In the genomic region with DNA sequence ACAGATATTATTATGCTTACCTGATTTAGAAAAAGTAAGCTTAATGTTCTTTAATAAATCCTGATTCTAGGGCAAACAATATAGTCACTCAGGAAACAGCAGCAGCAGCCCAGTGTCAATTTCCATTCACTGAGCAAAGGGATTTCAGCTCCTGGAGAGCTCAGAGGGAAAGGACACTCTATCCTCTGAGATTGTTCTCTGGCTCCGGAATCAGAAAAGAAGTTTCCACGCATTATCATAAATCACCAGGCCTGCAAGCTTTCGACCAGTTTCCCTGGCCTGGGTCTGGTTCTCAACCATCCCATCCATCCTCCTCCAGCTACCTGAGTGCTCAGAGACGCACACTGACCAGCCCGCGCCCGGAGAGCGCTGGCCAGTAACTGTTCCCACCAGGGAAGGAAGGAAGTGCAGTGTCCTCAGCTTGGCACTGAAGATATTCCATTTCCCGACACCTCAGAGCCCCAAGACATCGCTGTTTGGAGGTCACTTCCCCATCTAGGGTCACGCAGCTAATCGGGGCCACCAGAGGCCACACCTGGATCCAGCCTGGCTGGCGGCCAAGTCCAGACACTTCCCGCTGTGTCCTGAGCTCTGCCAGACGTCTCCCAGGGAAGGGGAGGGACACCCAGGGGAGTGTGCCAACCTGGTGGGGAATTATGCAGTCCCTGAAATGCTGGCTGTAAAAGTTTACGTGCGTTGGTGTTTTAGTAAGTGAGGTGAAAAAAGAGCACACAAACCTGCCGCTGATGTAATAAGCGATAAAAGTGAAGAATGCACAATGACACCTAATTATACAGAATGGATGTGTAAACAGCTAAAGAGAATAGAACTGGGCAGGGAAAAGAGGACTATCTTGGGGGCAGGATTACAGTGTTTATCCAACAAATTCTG, we compare ENCODE assay signal across 11 cellular contexts. TPM values are rescaled to one million over a fixed set of nuclear protein-coding genes. Genes with fewer than 3 reads are reported as not detected.
A peak's percentile ranks its signal among the peaks of the same experiment; 100 is the strongest.
DNase-seq lines count a peak whose midpoint lies in the region; ATAC-seq and TF ChIP-seq lines count a peak whose summit lies in the region.
"Had no signal": no experiment of that assay in that cellular context is flagged by ENCODE, and none has a peak within 500 bp of the region (broad histone marks: within the 10 kb centered on the region; RNA-seq: fewer than 3 reads in every experiment).

No MANE protein-coding gene starts in this region.

- no TSS peak for BruUV-seq in A673 (replicated peaks; lab: Mats Ljungman, UMichigan)

- peaks cover 2% of the 10 kb centered on the region for H3K9me3 Mint-ChIP-seq in activated B cell treated with CpG ODN at 0.5 μM for 24 hours
- H3K9me3 Mint-ChIP-seq: activated naive CD8-positive, alpha-beta T cell treated with anti-CD3 and anti-CD28 coated beads, Interleukin-2, amount 10 ng/mL, durations not matched to agents 7 days and 5 days had no signal

- H3K4me1 Mint-ChIP-seq in activated B cell treated with CpG ODN at 0.5 μM for 24 hours: peaks cover 83% of the 10 kb centered on the region

- POLR2A ChIA-PET in A673 (lab: Charles Lee; ENCODE audit: low non-redundant PET) (interaction anchor here (0.6 kb wide), 1 partner anchor 1006 kb away, joined by 6 read pairs; no protein-coding TSS in a partner anchor), activated B cell treated with CpG ODN at 0.5 μM for 24 hours (lab: Charles Lee) (interaction anchor here (0.5 to 2.4 kb wide), 14 partner anchors 44 to 1074 kb away, joined by 3 to 14 read pairs (median 4); a partner anchor contains a TSS)

- CTCF ChIA-PET in A673 (lab: Charles Lee) (interaction anchor here (0.5 to 1.0 kb wide), 3 partner anchors 11 to 1005 kb away, joined by 3 read pairs; a partner anchor contains a TSS), activated B cell treated with CpG ODN at 0.5 μM for 24 hours (lab: Charles Lee) (interaction anchor here (1.1 to 2.6 kb wide), 5 partner anchors 26 to 257 kb away, joined by 3 to 6 read pairs (median 3); a partner anchor contains a TSS)

- H3K4me1 ChIP-seq in A673 (ENCODE audit: insufficient read depth, low read length, poor library complexity, severe bottlenecking): peaks cover 18% of the 10 kb centered on the region

- intact Hi-C loops in A673 (cut with micrococcal nuclease; ENCODE audit: unreplicated experiment): no loop called here
- intact Hi-C loops in activated B cell treated with CpG ODN at 0.5 μM for 24 hours (cut with micrococcal nuclease): loop anchor here (1.0 kb wide), 1 partner anchor 183 kb away; no protein-coding TSS in a partner anchor

- no peaks in the 10 kb centered on the region for H3K9me3 ChIP-seq in A673 (ENCODE audit: low read depth, low read length, poor library complexity, severe bottlenecking)
- H3K9me3 ChIP-seq: ovary had no signal

- ATAC-seq in activated B cell treated with CpG ODN at 0.5 μM for 24 hours (ENCODE audit: low read depth) (no peak), HG03520 (IDR thresholded peaks at IDR 0.05; ENCODE audit: unreplicated experiment) (no peak), HG02840 (IDR thresholded peaks at IDR 0.05; ENCODE audit: low FRiP score, unreplicated experiment) (no peak), SK-N-SH treated with all-trans-retinoic acid at 6 μM for 48 hours (no peak)

- peaks cover 6% of the 10 kb centered on the region for H3K36me3 ChIP-seq in A673 (ENCODE audit: insufficient read depth, low read length, poor library complexity, severe bottlenecking)
- H3K36me3 ChIP-seq: ovary had no signal

- H3K27me3 ChIP-seq in A673 (replicated peaks; ENCODE audit: insufficient read depth, low read depth, low read length, poor library complexity): no peaks in the 10 kb centered on the region
- H3K27me3 ChIP-seq: ovary had no signal

- DNase-seq in A673 (ENCODE audit: low spot score): no peak
- peak; percentile 55 for DNase-seq in NCI-H1105 (lab: John Stamatoyannopoulos, UW)
- no peak for DNase-seq in activated B cell treated with CpG ODN at 0.5 μM for 24 hours
- peak; percentile 44 to 52 for DNase-seq in lung microvascular endothelial cell (ENCODE audit: low read depth in 2 of 2)
- DNase-seq in GM03348 (ENCODE audit: low spot score): no peak
- DNase-seq: activated naive CD8-positive, alpha-beta T cell treated with anti-CD3 and anti-CD28 coated beads, Interleukin-2, amount 10 ng/mL, durations not matched to agents 7 days and 5 days; T-helper 9 cell had no signal

- peak overlapping the region; percentile 64 for H3K4me3 Mint-ChIP-seq in activated B cell treated with CpG ODN at 0.5 μM for 24 hours
- H3K4me3 Mint-ChIP-seq: activated naive CD8-positive, alpha-beta T cell treated with anti-CD3 and anti-CD28 coated beads, Interleukin-2, amount 10 ng/mL, durations not matched to agents 7 days and 5 days had no signal

- no peaks in the 10 kb centered on the region for H3K27me3 Mint-ChIP-seq in activated B cell treated with CpG ODN at 0.5 μM for 24 hours
- H3K27me3 Mint-ChIP-seq: activated naive CD8-positive, alpha-beta T cell treated with anti-CD3 and anti-CD28 coated beads, Interleukin-2, amount 10 ng/mL, durations not matched to agents 7 days and 5 days had no signal

- H3K4me3 ChIP-seq in A673 (ENCODE audit: low read depth, low read length, poor library complexity, severe bottlenecking): no peak overlapping the region
- H3K4me3 ChIP-seq: ovary had no signal

- peak overlapping the region; percentile 24 for H3K27ac ChIP-seq in A673 (ENCODE audit: low read depth, low read length, poor library complexity, severe bottlenecking)
- H3K27ac ChIP-seq: ovary had no signal

- peak overlapping the region; percentile 95 for H3K27ac Mint-ChIP-seq in activated B cell treated with CpG ODN at 0.5 μM for 24 hours
- H3K27ac Mint-ChIP-seq: activated naive CD8-positive, alpha-beta T cell treated with anti-CD3 and anti-CD28 coated beads, Interleukin-2, amount 10 ng/mL, durations not matched to agents 7 days and 5 days had no signal

- TF ChIP-seq CTCF in A673 (conservative IDR thresholded peaks at IDR 0.05; ENCODE audit: low read depth, low read length) (no peak), activated B cell treated with CpG ODN at 0.5 μM for 24 hours (IDR thresholded peaks at IDR 0.05) (no peak)

- H3K36me3 Mint-ChIP-seq in activated B cell treated with CpG ODN at 0.5 μM for 24 hours (ENCODE audit: low read depth): peaks cover 38% of the 10 kb centered on the region

TF ChIP-seq in SK-N-SH treated with all-trans-retinoic acid at 6 μM for 48 hours, 23 proteins besides CTCF, POLR2A, EP300 and RAD21:
- TF ChIP-seq ZFP3 (CRISPR knock-in tag; IDR thresholded peaks at IDR 0.05): no peak
- no peak for TF ChIP-seq SNAI2 (CRISPR knock-in tag; IDR thresholded peaks at IDR 0.05)
TF ChIP-seq in SK-N-SH treated with all-trans-retinoic acid at 6 μM for 48 hours: peak in this region for 0.

RNA-seq across cellular contexts. Expression of a gene that starts 29.1 kb away (rescaled TPM):
- 74.4 and 76.8 TPM in 2 replicates for total RNA-seq in A673 (2021)
- total RNA-seq in activated B cell treated with CpG ODN at 0.5 μM for 24 hours: 81.0 and 86.3 TPM in 2 replicates
- total RNA-seq in lung microvascular endothelial cell: 5.9 and 6.7 TPM in 2 replicates

RNA-seq across cellular contexts. Expression of a gene that starts 53.3 kb away (rescaled TPM):
- total RNA-seq in A673 (2021) (not detected in 2 replicates), activated B cell treated with CpG ODN at 0.5 μM for 24 hours (not detected in 2 replicates), lung microvascular endothelial cell (not detected in 2 replicates)
- total RNA-seq: activated naive CD8-positive, alpha-beta T cell treated with anti-CD3 and anti-CD28 coated beads, Interleukin-2, amount 10 ng/mL, durations not matched to agents 7 days and 5 days; ovary had no signal

RNA-seq across cellular contexts. Expression of a gene that starts 53.6 kb away (rescaled TPM):
- total RNA-seq in A673 (2021): 8.3 and 9.8 TPM in 2 replicates
- total RNA-seq in activated B cell treated with CpG ODN at 0.5 μM for 24 hours: 5.9 and 7.1 TPM in 2 replicates
- 1.1 and 1.4 TPM in 2 replicates for total RNA-seq in lung microvascular endothelial cell

Comparison
In these comparisons a context has a peak if more than half of its experiments do, and no peak if none do; other contexts are left out.
1. DNase-seq: peak in NCI-H1105 (single experiment) and lung microvascular endothelial cell (2 of 2); none in A673 (single experiment), activated B cell treated with CpG ODN at 0.5 μM for 24 hours (single experiment) and GM03348 (single experiment).